In the genomic region with DNA sequence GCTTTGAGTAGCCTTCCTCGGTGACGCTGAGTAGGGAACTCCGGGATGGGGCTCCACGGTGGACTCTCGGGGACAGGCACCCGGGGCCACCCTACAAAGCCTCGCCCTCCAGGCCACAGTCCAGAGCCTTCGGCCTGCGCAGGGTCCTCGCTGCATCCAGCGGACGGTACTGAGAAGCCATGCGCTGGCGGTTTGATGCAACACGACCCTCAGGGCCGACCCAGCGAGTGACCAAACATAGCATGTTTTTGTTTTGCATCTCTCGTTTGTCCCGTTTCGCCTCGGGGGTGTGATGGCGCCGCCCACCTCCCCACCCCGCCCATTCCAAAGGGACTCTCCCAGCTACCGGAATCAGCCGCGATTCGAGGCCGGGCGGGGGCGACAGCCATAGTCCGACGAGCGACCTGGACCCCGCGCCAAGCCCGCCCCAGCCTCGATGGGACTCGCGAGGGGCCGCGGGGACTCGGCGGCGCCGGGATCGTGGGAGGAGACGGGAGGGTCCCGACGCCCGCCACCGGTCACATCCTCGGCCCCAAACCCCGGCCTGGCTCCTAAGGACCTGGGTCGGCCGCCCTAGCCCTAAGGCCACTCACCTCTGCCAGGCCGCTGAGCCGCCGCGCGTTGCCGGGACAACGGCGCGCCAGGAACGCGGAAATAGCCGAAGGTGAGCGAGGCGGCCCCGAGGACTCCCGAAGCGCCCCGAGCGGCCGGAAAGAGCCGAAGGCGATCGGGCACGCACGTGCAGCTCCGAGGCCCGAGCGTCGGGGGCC, we compare ENCODE assay signal across 1 cellular context.
TF ChIP-seq lines count a peak whose summit lies in the region.

No MANE protein-coding gene starts in this region.

TF ChIP-seq in WTC11, 78 proteins besides CTCF, POLR2A, EP300 and RAD21 (continued from another document):
- TF ChIP-seq, protein P1, sequence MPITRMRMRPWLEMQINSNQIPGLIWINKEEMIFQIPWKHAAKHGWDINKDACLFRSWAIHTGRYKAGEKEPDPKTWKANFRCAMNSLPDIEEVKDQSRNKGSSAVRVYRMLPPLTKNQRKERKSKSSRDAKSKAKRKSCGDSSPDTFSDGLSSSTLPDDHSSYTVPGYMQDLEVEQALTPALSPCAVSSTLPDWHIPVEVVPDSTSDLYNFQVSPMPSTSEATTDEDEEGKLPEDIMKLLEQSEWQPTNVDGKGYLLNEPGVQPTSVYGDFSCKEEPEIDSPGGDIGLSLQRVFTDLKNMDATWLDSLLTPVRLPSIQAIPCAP (CRISPR knock-in tag; IDR thresholded peaks at IDR 0.05) = no peak
- TF ChIP-seq, protein P2, sequence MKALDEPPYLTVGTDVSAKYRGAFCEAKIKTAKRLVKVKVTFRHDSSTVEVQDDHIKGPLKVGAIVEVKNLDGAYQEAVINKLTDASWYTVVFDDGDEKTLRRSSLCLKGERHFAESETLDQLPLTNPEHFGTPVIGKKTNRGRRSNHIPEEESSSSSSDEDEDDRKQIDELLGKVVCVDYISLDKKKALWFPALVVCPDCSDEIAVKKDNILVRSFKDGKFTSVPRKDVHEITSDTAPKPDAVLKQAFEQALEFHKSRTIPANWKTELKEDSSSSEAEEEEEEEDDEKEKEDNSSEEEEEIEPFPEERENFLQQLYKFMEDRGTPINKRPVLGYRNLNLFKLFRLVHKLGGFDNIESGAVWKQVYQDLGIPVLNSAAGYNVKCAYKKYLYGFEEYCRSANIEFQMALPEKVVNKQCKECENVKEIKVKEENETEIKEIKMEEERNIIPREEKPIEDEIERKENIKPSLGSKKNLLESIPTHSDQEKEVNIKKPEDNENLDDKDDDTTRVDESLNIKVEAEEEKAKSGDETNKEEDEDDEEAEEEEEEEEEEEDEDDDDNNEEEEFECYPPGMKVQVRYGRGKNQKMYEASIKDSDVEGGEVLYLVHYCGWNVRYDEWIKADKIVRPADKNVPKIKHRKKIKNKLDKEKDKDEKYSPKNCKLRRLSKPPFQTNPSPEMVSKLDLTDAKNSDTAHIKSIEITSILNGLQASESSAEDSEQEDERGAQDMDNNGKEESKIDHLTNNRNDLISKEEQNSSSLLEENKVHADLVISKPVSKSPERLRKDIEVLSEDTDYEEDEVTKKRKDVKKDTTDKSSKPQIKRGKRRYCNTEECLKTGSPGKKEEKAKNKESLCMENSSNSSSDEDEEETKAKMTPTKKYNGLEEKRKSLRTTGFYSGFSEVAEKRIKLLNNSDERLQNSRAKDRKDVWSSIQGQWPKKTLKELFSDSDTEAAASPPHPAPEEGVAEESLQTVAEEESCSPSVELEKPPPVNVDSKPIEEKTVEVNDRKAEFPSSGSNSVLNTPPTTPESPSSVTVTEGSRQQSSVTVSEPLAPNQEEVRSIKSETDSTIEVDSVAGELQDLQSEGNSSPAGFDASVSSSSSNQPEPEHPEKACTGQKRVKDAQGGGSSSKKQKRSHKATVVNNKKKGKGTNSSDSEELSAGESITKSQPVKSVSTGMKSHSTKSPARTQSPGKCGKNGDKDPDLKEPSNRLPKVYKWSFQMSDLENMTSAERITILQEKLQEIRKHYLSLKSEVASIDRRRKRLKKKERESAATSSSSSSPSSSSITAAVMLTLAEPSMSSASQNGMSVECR (CRISPR knock-in tag; IDR thresholded peaks at IDR 0.05; ENCODE audit: borderline replicate concordance) = peak; percentile 70; the same call in 1 of the 2 replicates
- TF ChIP-seq, protein P3, sequence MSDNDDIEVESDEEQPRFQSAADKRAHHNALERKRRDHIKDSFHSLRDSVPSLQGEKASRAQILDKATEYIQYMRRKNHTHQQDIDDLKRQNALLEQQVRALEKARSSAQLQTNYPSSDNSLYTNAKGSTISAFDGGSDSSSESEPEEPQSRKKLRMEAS (CRISPR knock-in tag; IDR thresholded peaks at IDR 0.05) = peak; percentile 98; the same call in 1 of the 2 replicates
- TF ChIP-seq FOXP1 (CRISPR knock-in tag; IDR thresholded peaks at IDR 0.05; ENCODE audit: borderline replicate concordance) (peak; percentile 19; the same call in 1 of the 2 replicates), OVOL2 (CRISPR knock-in tag; IDR thresholded peaks at IDR 0.05; ENCODE audit: borderline replicate concordance) (no peak), GTF2I (CRISPR knock-in tag; conservative IDR thresholded peaks at IDR 0.05) (no peak), FOXK1 (CRISPR knock-in tag; IDR thresholded peaks at IDR 0.05) (peak; percentile 36; the same call in 1 of the 2 replicates), CBFB (CRISPR knock-in tag; IDR thresholded peaks at IDR 0.05; ENCODE audit: low read depth) (0 out of 2 replicates have a peak, but pooled peaks have one; percentile 12), CREM (CRISPR knock-in tag; IDR thresholded peaks at IDR 0.05) (0 out of 2 replicates have a peak, but pooled peaks have one; percentile 1)
- TF ChIP-seq, protein P4, sequence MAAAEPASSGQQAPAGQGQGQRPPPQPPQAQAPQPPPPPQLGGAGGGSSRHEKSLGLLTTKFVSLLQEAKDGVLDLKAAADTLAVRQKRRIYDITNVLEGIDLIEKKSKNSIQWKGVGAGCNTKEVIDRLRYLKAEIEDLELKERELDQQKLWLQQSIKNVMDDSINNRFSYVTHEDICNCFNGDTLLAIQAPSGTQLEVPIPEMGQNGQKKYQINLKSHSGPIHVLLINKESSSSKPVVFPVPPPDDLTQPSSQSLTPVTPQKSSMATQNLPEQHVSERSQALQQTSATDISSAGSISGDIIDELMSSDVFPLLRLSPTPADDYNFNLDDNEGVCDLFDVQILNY (CRISPR knock-in tag; IDR thresholded peaks at IDR 0.05) = peak; percentile 27; the same call in 1 of the 2 replicates
